In the genomic region with DNA sequence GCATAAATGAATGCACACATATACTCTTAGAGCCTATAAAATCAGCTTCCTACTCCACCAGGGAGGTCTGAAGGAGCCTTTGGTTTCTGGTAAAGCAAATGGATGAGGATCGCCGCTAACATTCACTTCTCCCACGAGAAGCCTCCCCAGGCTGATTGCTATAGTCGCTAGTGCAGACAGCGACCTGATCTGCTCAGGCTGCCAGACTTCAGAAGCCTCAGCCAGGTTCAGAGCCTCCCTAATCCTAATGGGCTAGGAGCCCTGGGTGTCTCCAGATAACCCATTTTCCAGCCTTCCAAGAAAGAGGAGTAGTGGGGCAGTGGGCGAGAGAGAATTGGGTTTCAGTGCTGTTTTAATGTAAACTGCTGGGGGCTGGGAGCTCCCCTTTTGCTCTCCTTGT, we compare ENCODE assay signal across 2 cellular contexts.
TF ChIP-seq lines count a peak whose summit lies in the region.

No MANE protein-coding gene starts in this region.

TF ChIP-seq in IMR-90, 13 proteins besides CTCF, POLR2A, EP300 and RAD21:
- TF ChIP-seq FOS (IDR thresholded peaks at IDR 0.05; ENCODE audit: low read depth, low read length) (no peak), BHLHE40 (IDR thresholded peaks at IDR 0.05; ENCODE audit: low read depth, low read length) (no peak), CEBPB (IDR thresholded peaks at IDR 0.05; ENCODE audit: low read depth, low read length) (no peak), MAFK (IDR thresholded peaks at IDR 0.05; ENCODE audit: low read depth, low read length) (no peak), CHD1 (IDR thresholded peaks at IDR 0.05; ENCODE audit: low read depth, low read length) (no peak)
- TF ChIP-seq, protein P1, sequence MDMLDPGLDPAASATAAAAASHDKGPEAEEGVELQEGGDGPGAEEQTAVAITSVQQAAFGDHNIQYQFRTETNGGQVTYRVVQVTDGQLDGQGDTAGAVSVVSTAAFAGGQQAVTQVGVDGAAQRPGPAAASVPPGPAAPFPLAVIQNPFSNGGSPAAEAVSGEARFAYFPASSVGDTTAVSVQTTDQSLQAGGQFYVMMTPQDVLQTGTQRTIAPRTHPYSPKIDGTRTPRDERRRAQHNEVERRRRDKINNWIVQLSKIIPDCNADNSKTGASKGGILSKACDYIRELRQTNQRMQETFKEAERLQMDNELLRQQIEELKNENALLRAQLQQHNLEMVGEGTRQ (IDR thresholded peaks at IDR 0.05; ENCODE audit: low read depth, low read length), result no peak
- TF ChIP-seq, protein P2, sequence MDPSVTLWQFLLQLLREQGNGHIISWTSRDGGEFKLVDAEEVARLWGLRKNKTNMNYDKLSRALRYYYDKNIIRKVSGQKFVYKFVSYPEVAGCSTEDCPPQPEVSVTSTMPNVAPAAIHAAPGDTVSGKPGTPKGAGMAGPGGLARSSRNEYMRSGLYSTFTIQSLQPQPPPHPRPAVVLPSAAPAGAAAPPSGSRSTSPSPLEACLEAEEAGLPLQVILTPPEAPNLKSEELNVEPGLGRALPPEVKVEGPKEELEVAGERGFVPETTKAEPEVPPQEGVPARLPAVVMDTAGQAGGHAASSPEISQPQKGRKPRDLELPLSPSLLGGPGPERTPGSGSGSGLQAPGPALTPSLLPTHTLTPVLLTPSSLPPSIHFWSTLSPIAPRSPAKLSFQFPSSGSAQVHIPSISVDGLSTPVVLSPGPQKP (IDR thresholded peaks at IDR 0.05; ENCODE audit: borderline replicate concordance, low read depth, low read length), result no peak

TF ChIP-seq in H1, 55 proteins besides CTCF, POLR2A, EP300 and RAD21:
- TF ChIP-seq RBBP5 (IDR thresholded peaks at IDR 0.05; ENCODE audit: borderline replicate concordance, low read depth, low read length) (no peak), NRF1 (IDR thresholded peaks at IDR 0.05; ENCODE audit: low read depth, low read length) (no peak), PHF8 (conservative IDR thresholded peaks at IDR 0.05; ENCODE audit: low read depth, low read length) (no peak)
